Comparison of ENCODE assay signal across 1 cellular context in the genomic region with DNA sequence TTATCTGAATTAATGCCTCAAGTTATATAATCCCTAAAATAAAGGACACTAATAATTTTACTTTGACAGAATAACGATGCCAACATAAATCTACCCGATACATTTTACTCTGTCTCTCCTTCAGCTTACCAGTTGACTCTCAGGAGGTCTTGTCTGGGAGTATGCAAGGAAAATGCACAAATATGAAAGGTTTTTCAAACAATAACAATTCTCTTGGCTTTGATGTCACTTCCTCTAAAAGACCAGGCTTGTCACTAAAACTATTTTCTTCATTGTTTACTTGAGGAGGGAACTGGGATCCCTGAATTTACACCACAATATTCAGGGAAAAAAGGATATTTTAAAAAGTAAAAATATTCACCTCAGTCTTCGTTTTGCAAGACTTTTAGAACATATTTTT.
TF ChIP-seq lines count a peak whose summit lies in the region.

No MANE protein-coding gene starts in this region.

TF ChIP-seq in WTC11, 78 proteins besides CTCF, POLR2A, EP300 and RAD21 (continued from another document):
- TF ChIP-seq, protein P1, sequence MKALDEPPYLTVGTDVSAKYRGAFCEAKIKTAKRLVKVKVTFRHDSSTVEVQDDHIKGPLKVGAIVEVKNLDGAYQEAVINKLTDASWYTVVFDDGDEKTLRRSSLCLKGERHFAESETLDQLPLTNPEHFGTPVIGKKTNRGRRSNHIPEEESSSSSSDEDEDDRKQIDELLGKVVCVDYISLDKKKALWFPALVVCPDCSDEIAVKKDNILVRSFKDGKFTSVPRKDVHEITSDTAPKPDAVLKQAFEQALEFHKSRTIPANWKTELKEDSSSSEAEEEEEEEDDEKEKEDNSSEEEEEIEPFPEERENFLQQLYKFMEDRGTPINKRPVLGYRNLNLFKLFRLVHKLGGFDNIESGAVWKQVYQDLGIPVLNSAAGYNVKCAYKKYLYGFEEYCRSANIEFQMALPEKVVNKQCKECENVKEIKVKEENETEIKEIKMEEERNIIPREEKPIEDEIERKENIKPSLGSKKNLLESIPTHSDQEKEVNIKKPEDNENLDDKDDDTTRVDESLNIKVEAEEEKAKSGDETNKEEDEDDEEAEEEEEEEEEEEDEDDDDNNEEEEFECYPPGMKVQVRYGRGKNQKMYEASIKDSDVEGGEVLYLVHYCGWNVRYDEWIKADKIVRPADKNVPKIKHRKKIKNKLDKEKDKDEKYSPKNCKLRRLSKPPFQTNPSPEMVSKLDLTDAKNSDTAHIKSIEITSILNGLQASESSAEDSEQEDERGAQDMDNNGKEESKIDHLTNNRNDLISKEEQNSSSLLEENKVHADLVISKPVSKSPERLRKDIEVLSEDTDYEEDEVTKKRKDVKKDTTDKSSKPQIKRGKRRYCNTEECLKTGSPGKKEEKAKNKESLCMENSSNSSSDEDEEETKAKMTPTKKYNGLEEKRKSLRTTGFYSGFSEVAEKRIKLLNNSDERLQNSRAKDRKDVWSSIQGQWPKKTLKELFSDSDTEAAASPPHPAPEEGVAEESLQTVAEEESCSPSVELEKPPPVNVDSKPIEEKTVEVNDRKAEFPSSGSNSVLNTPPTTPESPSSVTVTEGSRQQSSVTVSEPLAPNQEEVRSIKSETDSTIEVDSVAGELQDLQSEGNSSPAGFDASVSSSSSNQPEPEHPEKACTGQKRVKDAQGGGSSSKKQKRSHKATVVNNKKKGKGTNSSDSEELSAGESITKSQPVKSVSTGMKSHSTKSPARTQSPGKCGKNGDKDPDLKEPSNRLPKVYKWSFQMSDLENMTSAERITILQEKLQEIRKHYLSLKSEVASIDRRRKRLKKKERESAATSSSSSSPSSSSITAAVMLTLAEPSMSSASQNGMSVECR (CRISPR knock-in tag; IDR thresholded peaks at IDR 0.05; ENCODE audit: borderline replicate concordance) = no peak
- TF ChIP-seq OVOL2 (CRISPR knock-in tag; IDR thresholded peaks at IDR 0.05; ENCODE audit: borderline replicate concordance) (no peak), SP1 (CRISPR knock-in tag; conservative IDR thresholded peaks at IDR 0.05) (no peak), SMAD3 (CRISPR knock-in tag; IDR thresholded peaks at IDR 0.05; ENCODE audit: borderline replicate concordance) (no peak), SMAD4 (CRISPR knock-in tag; IDR thresholded peaks at IDR 0.05) (no peak), AR (CRISPR knock-in tag; IDR thresholded peaks at IDR 0.05) (no peak), ZNF425 (CRISPR knock-in tag; conservative IDR thresholded peaks at IDR 0.05) (no peak), ELF4 (CRISPR knock-in tag; IDR thresholded peaks at IDR 0.05; ENCODE audit: low read depth) (no peak), ZNF317 (CRISPR knock-in tag; IDR thresholded peaks at IDR 0.05; ENCODE audit: borderline replicate concordance, low read depth) (no peak), NR3C1 (CRISPR knock-in tag; conservative IDR thresholded peaks at IDR 0.05; ENCODE audit: low read depth) (no peak), FOXP1 (CRISPR knock-in tag; IDR thresholded peaks at IDR 0.05; ENCODE audit: borderline replicate concordance) (no peak)
TF ChIP-seq in WTC11: peak in this region for 0.
